10 cellular contexts compared by ENCODE assay signal in genomic region chr10:44030132-44030531, GRCh38.
DNase-seq lines count a peak whose midpoint lies in the region; ATAC-seq, FAIRE-seq and TF ChIP-seq lines count a peak whose summit lies in the region.
"Had no signal": no experiment of that assay in that cellular context is flagged by ENCODE, and none has a peak within 500 bp of the region (broad histone marks: within the 10 kb centered on the region; RNA-seq: fewer than 3 reads in every experiment).

No MANE protein-coding gene starts in this region.

- H3K9me3 ChIP-seq in mucosa of descending colon, result no peaks in the 10 kb centered on the region

- no peak overlapping the region for H3K4me3 Mint-ChIP-seq in activated T-cell treated with anti-CD3 and anti-CD28 coated beads, Interleukin-2, amount 50 U/mL, for 4 hours
- no peak overlapping the region for H3K4me3 Mint-ChIP-seq in stimulated activated naive B cell treated with anti-CD40 and anti-IgM and Interleukin-4, amounts not matched to agents 10 μg/mL and 1 μg/mL and 100 μg/mL, for 72 hours
- H3K4me3 Mint-ChIP-seq: B cell had no signal

- H3K9me3 Mint-ChIP-seq in activated T-cell treated with anti-CD3 and anti-CD28 coated beads, Interleukin-2, amount 50 U/mL, for 4 hours, result no peaks in the 10 kb centered on the region
- peaks cover 0 to 1% of the 10 kb centered on the region in 2 donors for H3K9me3 Mint-ChIP-seq in stimulated activated naive B cell treated with anti-CD40 and anti-IgM and Interleukin-4, amounts not matched to agents 10 μg/mL and 1 μg/mL and 100 μg/mL, for 72 hours

- DNase-seq in cardiac septum (ENCODE audit: low spot score) (peak; percentile 62), Right ventricle myocardium superior (no peak), frontal cortex (ENCODE audit: low spot score in 2 of 2) (no peak), NCI-H526 (lab: John Stamatoyannopoulos, UW) (no peak), mucosa of descending colon (no peak)
- no peak for DNase-seq in activated T-cell treated with anti-CD3 and anti-CD28 coated beads, Interleukin-2, amount 50 U/mL, for 4 hours
- no peak for DNase-seq in stimulated activated naive B cell treated with anti-CD40 and anti-IgM and Interleukin-4, amounts not matched to agents 10 μg/mL and 1 μg/mL and 100 μg/mL, for 72 hours

- H3K27me3 Mint-ChIP-seq in activated T-cell treated with anti-CD3 and anti-CD28 coated beads, Interleukin-2, amount 50 U/mL, for 4 hours (ENCODE audit: low read depth), result peaks cover 2% of the 10 kb centered on the region
- peaks cover 0 to 8% of the 10 kb centered on the region in 2 donors for H3K27me3 Mint-ChIP-seq in stimulated activated naive B cell treated with anti-CD40 and anti-IgM and Interleukin-4, amounts not matched to agents 10 μg/mL and 1 μg/mL and 100 μg/mL, for 72 hours

- no peak for TF ChIP-seq CTCF in mucosa of descending colon (IDR thresholded peaks at IDR 0.05)

- H3K36me3 ChIP-seq in mucosa of descending colon (ENCODE audit: low read depth), result no peaks in the 10 kb centered on the region

- H3K27ac Mint-ChIP-seq in stimulated activated naive B cell treated with anti-CD40 and anti-IgM and Interleukin-4, amounts not matched to agents 10 μg/mL and 1 μg/mL and 100 μg/mL, for 72 hours, result no peak overlapping the region
- H3K27ac Mint-ChIP-seq: B cell had no signal

- FAIRE-seq in frontal cortex (lab: Jason Lieb, UNC), result no peak

- intact Hi-C loops in cardiac septum (cut with DNase I), result no loop called here
- intact Hi-C loops in Right ventricle myocardium superior (cut with DNase I), result no loop called here
- intact Hi-C loops in mucosa of descending colon (cut with DNase I, micrococcal nuclease), result no loop called here

- H3K4me1 ChIP-seq in mucosa of descending colon (ENCODE audit: low read depth), result no peaks in the 10 kb centered on the region

- H3K36me3 Mint-ChIP-seq in activated T-cell treated with anti-CD3 and anti-CD28 coated beads, Interleukin-2, amount 50 U/mL, for 4 hours (ENCODE audit: insufficient read depth), result no peaks in the 10 kb centered on the region
- H3K36me3 Mint-ChIP-seq in stimulated activated naive B cell treated with anti-CD40 and anti-IgM and Interleukin-4, amounts not matched to agents 10 μg/mL and 1 μg/mL and 100 μg/mL, for 72 hours, result no peaks in the 10 kb centered on the region

- ATAC-seq in Right ventricle myocardium superior (ENCODE audit: poor library complexity) (no peak), HG03103 (IDR thresholded peaks at IDR 0.05; ENCODE audit: low read depth, unreplicated experiment) (peak; percentile 87), mucosa of descending colon (no peak)
- ATAC-seq in activated T-cell treated with anti-CD3 and anti-CD28 coated beads, Interleukin-2, amount 50 U/mL, for 4 hours, result peak; percentile 62 to 67
- peak; percentile 27 to 59 for ATAC-seq in stimulated activated naive B cell treated with anti-CD40 and anti-IgM and Interleukin-4, amounts not matched to agents 10 μg/mL and 1 μg/mL and 100 μg/mL, for 72 hours (replicated peaks)

- no peaks in the 10 kb centered on the region for H3K4me1 Mint-ChIP-seq in activated T-cell treated with anti-CD3 and anti-CD28 coated beads, Interleukin-2, amount 50 U/mL, for 4 hours (ENCODE audit: low read depth)
- no peaks in the 10 kb centered on the region for H3K4me1 Mint-ChIP-seq in stimulated activated naive B cell treated with anti-CD40 and anti-IgM and Interleukin-4, amounts not matched to agents 10 μg/mL and 1 μg/mL and 100 μg/mL, for 72 hours
- H3K4me1 Mint-ChIP-seq: B cell had no signal

- H3K4me3 ChIP-seq in mucosa of descending colon, result no peak overlapping the region
- H3K4me3 ChIP-seq: SK-N-MC had no signal

Comparison
In these comparisons a context has a peak if more than half of its experiments do, and no peak if none do; other contexts are left out.
1. ATAC-seq: peak in HG03103 (single experiment), activated T-cell treated with anti-CD3 and anti-CD28 coated beads, Interleukin-2, amount 50 U/mL, for 4 hours (2 of 2) and stimulated activated naive B cell treated with anti-CD40 and anti-IgM and Interleukin-4, amounts not matched to agents 10 μg/mL and 1 μg/mL and 100 μg/mL, for 72 hours (2 of 2); none in Right ventricle myocardium superior (single experiment) and mucosa of descending colon (single experiment).